21 cellular contexts compared by ENCODE assay signal in the genomic region with DNA sequence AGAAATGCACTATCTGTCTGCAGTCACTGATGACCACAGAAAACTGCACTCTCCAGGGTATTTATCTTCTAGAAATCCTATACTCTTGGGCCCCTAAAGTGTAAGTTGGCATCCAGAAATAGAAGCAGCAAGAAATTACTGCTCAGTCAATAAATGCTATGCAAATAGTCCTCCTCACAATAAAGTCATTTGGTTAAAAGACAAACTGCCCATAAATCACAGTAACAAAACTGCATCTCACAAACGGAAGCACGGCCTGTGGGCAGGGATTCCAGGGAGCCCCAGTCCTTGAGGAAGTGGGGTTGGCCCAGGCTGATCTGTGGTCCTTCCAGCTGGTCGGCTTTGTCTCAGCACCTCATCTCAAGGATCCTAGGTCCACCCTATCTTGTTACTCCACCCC. TPM values are rescaled to one million over a fixed set of nuclear protein-coding genes. Genes with fewer than 3 reads are reported as not detected.
DNase-seq lines count a peak whose midpoint lies in the region; ATAC-seq and TF ChIP-seq lines count a peak whose summit lies in the region.
"Had no signal": no experiment of that assay in that cellular context is flagged by ENCODE, and none has a peak within 500 bp of the region (broad histone marks: within the 10 kb centered on the region; RNA-seq: fewer than 3 reads in every experiment).

No MANE protein-coding gene starts in this region.

- no peak for DNase-seq in cardiac muscle cell (ENCODE audit: low read depth in 1 of 2, low spot score in 1 of 2)
- no peak for DNase-seq in heart right ventricle
- peak; percentile 89 for DNase-seq in NCI-H526 treated with DMSO at 0.1 percent for 48 hours (lab: John Stamatoyannopoulos, UW)
- DNase-seq in chondrocyte (ENCODE audit: low spot score): peak; percentile 38
- no peak for DNase-seq in NCI-H82 (lab: John Stamatoyannopoulos, UW)
- DNase-seq in HuH-7.5 (ENCODE audit: low spot score): no peak
- no peak for DNase-seq in ovary
- no peak for DNase-seq in SW480 (ENCODE audit: low spot score)
- DNase-seq: Calu3; CD4-positive, CD25-positive, alpha-beta regulatory T cell; HFFc6; Kasumi-1; NCI-H1105 treated with DMSO at 0.1 percent for 48 hours; NCI-H1930; NCI-H446; NCI-H774; SHP77 treated with DMSO at 0.1 percent for 48 hours had no signal

- 67 to 78% methylated on average over 3 of the region's 3 CpGs for WGBS in heart right ventricle, 2 donors
- 63 to 80% (median 67%) methylated on average over 3 of the region's 3 CpGs for WGBS in ovary, 3 donors

- TF ChIP-seq EP300 in ovary (IDR thresholded peaks at IDR 0.05): no peak

- no peaks in the 10 kb centered on the region for H3K9me3 ChIP-seq in cardiac muscle cell (ENCODE audit: low read depth)
- H3K9me3 ChIP-seq in heart right ventricle: no peaks in the 10 kb centered on the region
- no peaks in the 10 kb centered on the region for H3K9me3 ChIP-seq in ovary
- H3K9me3 ChIP-seq: A549 had no signal

- ATAC-seq in heart right ventricle: no peak
- ATAC-seq: A549, GM23338 had no signal

- H3K4me3 Mint-ChIP-seq in chondrocyte (ENCODE audit: unreplicated experiment): no peak overlapping the region
- H3K4me3 Mint-ChIP-seq: CD4-positive, CD25-positive, alpha-beta regulatory T cell; GM23338; HFFc6; T-helper 1 cell treated with Interleukin-12 subunit alpha and Interleukin-12 subunit beta and Interleukin-4 antibody, amounts not matched to agents 30 μg/mL and 1 μg/mL, for 36 hours had no signal

- H3K36me3 ChIP-seq in cardiac muscle cell: no peaks in the 10 kb centered on the region
- no peaks in the 10 kb centered on the region for H3K36me3 ChIP-seq in heart right ventricle
- H3K36me3 ChIP-seq in ovary: no peaks in the 10 kb centered on the region

- H3K27me3 Mint-ChIP-seq in chondrocyte (ENCODE audit: low read depth): no peaks in the 10 kb centered on the region

- H3K4me3 ChIP-seq in cardiac muscle cell (no peak overlapping the region), heart right ventricle (no peak overlapping the region), ovary (no peak overlapping the region)
- H3K4me3 ChIP-seq: A549, GM23338 had no signal

- H3K27ac Mint-ChIP-seq in chondrocyte (ENCODE audit: unreplicated experiment): no peak overlapping the region
- H3K27ac Mint-ChIP-seq: CD4-positive, CD25-positive, alpha-beta regulatory T cell; GM23338; HFFc6; T-helper 1 cell treated with Interleukin-12 subunit alpha and Interleukin-12 subunit beta and Interleukin-4 antibody, amounts not matched to agents 30 μg/mL and 1 μg/mL, for 36 hours had no signal

- TF ChIP-seq CTCF in cardiac muscle cell (IDR thresholded peaks at IDR 0.05; ENCODE audit: low read depth, low read length) (no peak), heart right ventricle (IDR thresholded peaks at IDR 0.05) (no peak), chondrocyte (IDR thresholded peaks at IDR 0.05) (no peak), ovary (IDR thresholded peaks at IDR 0.05) (no peak)

- no peak for TF ChIP-seq POLR2A in ovary (IDR thresholded peaks at IDR 0.05)

- H3K4me1 Mint-ChIP-seq in chondrocyte (ENCODE audit: low read depth): no peaks in the 10 kb centered on the region
- H3K4me1 Mint-ChIP-seq: CD4-positive, CD25-positive, alpha-beta regulatory T cell; GM23338 had no signal

- intact Hi-C loops in heart right ventricle (cut with DNase I) (no loop called here), ovary (cut with DNase I) (no loop called here)

- H3K9me3 Mint-ChIP-seq in chondrocyte (ENCODE audit: low read depth): no peaks in the 10 kb centered on the region
- H3K9me3 Mint-ChIP-seq: GM23338; HFFc6; T-helper 1 cell treated with Interleukin-12 subunit alpha and Interleukin-12 subunit beta and Interleukin-4 antibody, amounts not matched to agents 30 μg/mL and 1 μg/mL, for 36 hours had no signal

- H3K4me1 ChIP-seq in cardiac muscle cell (ENCODE audit: low read depth) (peaks cover 15% of the 10 kb centered on the region), heart right ventricle (no peaks in the 10 kb centered on the region), ovary (ENCODE audit: insufficient read depth) (no peaks in the 10 kb centered on the region)
- H3K4me1 ChIP-seq: A549 had no signal

- no peaks in the 10 kb centered on the region for H3K36me3 Mint-ChIP-seq in chondrocyte (ENCODE audit: low read depth)
- H3K36me3 Mint-ChIP-seq: CD4-positive, CD25-positive, alpha-beta regulatory T cell had no signal

- H3K27me3 ChIP-seq in cardiac muscle cell (no peaks in the 10 kb centered on the region), heart right ventricle (no peaks in the 10 kb centered on the region), ovary (no peaks in the 10 kb centered on the region)

- H3K27ac ChIP-seq in cardiac muscle cell (peak overlapping the region; percentile 38), heart right ventricle (no peak overlapping the region), ovary (no peak overlapping the region)
- H3K27ac ChIP-seq: A549 had no signal

RNA-seq across cellular contexts. Expression of gene SPATA12, which starts 29.8 kb away (rescaled TPM):
- not detected in 2 replicates for total RNA-seq in cardiac muscle cell
- polyA plus RNA-seq in cardiac muscle cell: 0.91 TPM in 1 of 2 replicates, not detected in the other
- total RNA-seq in heart right ventricle: not detected
- polyA plus RNA-seq in heart right ventricle: not detected
- total RNA-seq in chondrocyte: not detected in 3 replicates
- under 1 TPM in 2 of 7 donors, not detected in 5; 0.10 TPM for total RNA-seq in ovary
- under 1 TPM; 0.02 to 0.12 TPM for polyA plus RNA-seq in ovary
- total RNA-seq: CD4-positive, CD25-positive, alpha-beta regulatory T cell; HFFc6; RPMI7951 had no signal
- polyA plus RNA-seq: CD4-positive, CD25-positive, alpha-beta regulatory T cell had no signal

Comparison
In these comparisons a context has a peak if more than half of its experiments do, and no peak if none do; other contexts are left out.
1. DNase-seq: peak in NCI-H526 treated with DMSO at 0.1 percent for 48 hours (single experiment) and chondrocyte (single experiment); none in cardiac muscle cell (0 of 2), heart right ventricle (0 of 2), NCI-H82 (single experiment), HuH-7.5 (single experiment), ovary (0 of 5) and SW480 (single experiment).